8 cellular contexts compared by ENCODE assay signal in the genomic region with DNA sequence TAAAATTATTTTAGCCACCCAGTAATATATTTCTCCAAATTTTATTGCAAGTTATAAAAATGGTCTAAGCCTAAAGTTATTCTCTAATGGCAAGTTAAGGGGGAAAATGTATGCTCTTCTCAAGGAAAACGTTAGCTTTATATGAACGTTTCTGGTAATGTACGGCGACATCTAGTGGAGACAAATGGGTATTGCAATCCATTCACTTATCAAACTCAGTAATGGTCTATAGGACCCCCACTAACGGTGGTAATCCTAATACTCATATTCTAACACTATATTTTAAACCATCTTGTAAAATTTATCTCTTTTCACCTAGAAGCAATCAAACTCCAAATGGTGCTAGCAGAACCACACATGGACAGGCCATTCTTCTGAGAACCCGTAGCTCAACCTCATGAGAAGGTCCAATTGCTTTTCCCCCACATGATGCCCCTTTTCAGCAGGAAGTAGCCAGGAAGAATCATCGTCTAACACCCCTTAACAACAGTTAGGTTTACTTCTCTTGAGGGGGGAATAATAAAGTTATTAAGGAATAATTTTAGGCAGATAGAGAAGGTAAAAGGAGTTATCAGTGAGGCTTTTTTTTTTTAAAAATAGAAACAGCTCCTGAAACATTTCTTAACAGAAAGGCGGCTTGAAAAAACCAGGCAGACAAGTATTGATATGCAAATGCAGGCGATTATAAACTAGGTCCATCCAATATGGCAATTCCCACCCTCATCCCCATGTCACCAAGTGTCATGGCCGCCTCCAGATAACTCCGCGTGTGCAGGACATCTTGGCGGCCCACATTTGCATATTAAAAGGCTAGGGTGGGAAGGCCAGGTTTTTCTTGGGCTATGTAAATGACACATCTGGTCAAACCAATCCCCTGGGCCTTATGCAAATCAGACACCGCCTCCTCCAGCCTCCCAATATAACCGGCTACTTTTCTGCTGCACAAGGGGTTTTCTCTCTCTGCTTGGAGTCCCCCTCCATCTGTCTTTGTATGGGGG. TPM values are rescaled to one million over a fixed set of nuclear protein-coding genes. Genes with fewer than 3 reads are reported as not detected.
A peak's percentile ranks its signal among the peaks of the same experiment; 100 is the strongest.
DNase-seq lines count a peak whose midpoint lies in the region; ATAC-seq and TF ChIP-seq lines count a peak whose summit lies in the region.

No MANE protein-coding gene starts in this region.

- H3K4me3 ChIP-seq in brain microvascular endothelial cell (ENCODE audit: low read depth, low read length) (no peak overlapping the region), lower lobe of right lung (no peak overlapping the region)

- no peak for ATAC-seq in lower lobe of right lung
- no peak for ATAC-seq in HG02610 (IDR thresholded peaks at IDR 0.05; ENCODE audit: unreplicated experiment)
- ATAC-seq in HG03039 (IDR thresholded peaks at IDR 0.05; ENCODE audit: unreplicated experiment), result no peak
- ATAC-seq in HG02642 (IDR thresholded peaks at IDR 0.05; ENCODE audit: poor library complexity, unreplicated experiment), result no peak

- intact Hi-C loops in lower lobe of right lung (cut with DNase I), result no loop called here

- TF ChIP-seq CTCF in AG09319 (IDR thresholded peaks at IDR 0.05; ENCODE audit: low read depth, low read length) (peak; percentile 57), brain microvascular endothelial cell (IDR thresholded peaks at IDR 0.05; ENCODE audit: low read depth, low read length, missing control alignments) (peak; percentile 61), lower lobe of right lung (IDR thresholded peaks at IDR 0.05) (peak; percentile 69)

- no peaks in the 10 kb centered on the region for H3K4me1 ChIP-seq in lower lobe of right lung

- peak; percentile 4 for DNase-seq in AG09319 (ENCODE audit: extremely low read depth, low read depth)
- DNase-seq in GM03348 (ENCODE audit: low spot score), result peak; percentile 26
- DNase-seq in NCI-H1092 treated with DMSO at 0.1 percent for 48 hours (lab: John Stamatoyannopoulos, UW), result peak; percentile 20
- DNase-seq in brain microvascular endothelial cell, result peak; percentile 48
- no peak for DNase-seq in lower lobe of right lung

- H3K27me3 ChIP-seq in brain microvascular endothelial cell (replicated peaks) (no peaks in the 10 kb centered on the region), lower lobe of right lung (ENCODE audit: low read depth) (no peaks in the 10 kb centered on the region)

- in situ Hi-C loops in brain microvascular endothelial cell (cut with HindIII; ENCODE audit: low pct_ligation_motif_present, low sequenced_read_pairs), result no loop called here

- H3K36me3 ChIP-seq in brain microvascular endothelial cell (replicated peaks), result no peaks in the 10 kb centered on the region
- H3K36me3 ChIP-seq in lower lobe of right lung, result no peaks in the 10 kb centered on the region

- H3K9me3 ChIP-seq in lower lobe of right lung, result no peaks in the 10 kb centered on the region

- H3K27ac ChIP-seq in brain microvascular endothelial cell, result no peak overlapping the region
- H3K27ac ChIP-seq in lower lobe of right lung, result no peak overlapping the region

RNA-seq across cellular contexts. Expression of a gene that starts 35.0 kb away (rescaled TPM):
- total RNA-seq in lower lobe of right lung, result 0.53 TPM
